ENCODE assay signal across 21 cellular contexts in genomic region chr5:159043551-159043950, GRCh38. TPM values are rescaled to one million over a fixed set of nuclear protein-coding genes. Genes with fewer than 3 reads are reported as not detected.
"Had no signal": no experiment of that assay in that cellular context is flagged by ENCODE, and none has a peak within 500 bp of the region (broad histone marks: within the 10 kb centered on the region; RNA-seq: fewer than 3 reads in every experiment).

No MANE protein-coding gene starts in this region.

- H3K27ac ChIP-seq: upper lobe of right lung, VCaP had no signal

- H3K4me1 Mint-ChIP-seq: central memory CD8-positive, alpha-beta T cell; neural crest cell had no signal

- ATAC-seq: activated CD8-positive, alpha-beta T cell treated with anti-CD3 and anti-CD28 coated beads, Interleukin-2, amount 10 ng/mL, durations not matched to agents 7 days and 5 days; left cardiac atrium; upper lobe of right lung had no signal

- H3K9me3 Mint-ChIP-seq: activated T-helper 1 cell treated with anti-CD3 and anti-CD28 coated beads, Interleukin-12 subunit alpha, Interleukin-12 subunit beta, Interleukin-2, Interleukin-4 antibody, amounts not matched to agents 30 ng/mL and 10 ng/mL and 1 ng/mL, durations not matched to agents 14 hours and 24 hours and 36 hours; central memory CD8-positive, alpha-beta T cell had no signal

- FAIRE-seq: astrocyte, colon had no signal

- H3K4me3 ChIP-seq: esophagus squamous epithelium, heart right ventricle, upper lobe of right lung had no signal

- H3K27ac Mint-ChIP-seq: activated CD8-positive, alpha-beta T cell treated with anti-CD3 and anti-CD28 coated beads, Interleukin-2, amount 10 ng/mL, durations not matched to agents 7 days and 5 days; activated naive CD8-positive, alpha-beta T cell; activated T-helper 1 cell treated with anti-CD3 and anti-CD28 coated beads, Interleukin-12 subunit alpha, Interleukin-12 subunit beta, Interleukin-2, Interleukin-4 antibody, amounts not matched to agents 30 ng/mL and 10 ng/mL and 1 ng/mL, durations not matched to agents 14 hours and 24 hours and 36 hours had no signal

- H3K9me3 ChIP-seq: esophagus squamous epithelium, heart right ventricle, upper lobe of right lung had no signal

- DNase-seq: activated CD4-positive, alpha-beta T cell treated with anti-CD3 and anti-CD28 coated beads, Interleukin-2, amount 50 U/mL, for 1 hour; activated CD4-positive, CD25-positive, alpha-beta regulatory T cell treated with anti-CD3 and anti-CD28 coated beads, Interleukin-2, amount 50 U/mL, for 72 hours; activated CD8-positive, alpha-beta T cell treated with anti-CD3 and anti-CD28 coated beads, Interleukin-2, amount 10 ng/mL, durations not matched to agents 7 days and 5 days; activated gamma-delta T cell treated with Interleukin-2 at 50 U/mL for 16 hours; esophagus squamous epithelium; heart right ventricle; islet precursor cell; left cardiac atrium; mesenchymal stem cell; occipital lobe; posterior cingulate gyrus; stimulated activated CD4-positive, alpha-beta T cell treated with anti-CD3 and anti-CD28 coated beads, Interleukin-4, amount 100 ng/mL, for 1 hour; stimulated activated naive CD4-positive, alpha-beta T cell treated with Interleukin-2 at 50 U/mL for 16 hours; upper lobe of right lung had no signal

- H3K36me3 Mint-ChIP-seq: activated naive CD8-positive, alpha-beta T cell had no signal

- H3K36me3 ChIP-seq: esophagus squamous epithelium, heart right ventricle, upper lobe of right lung had no signal

- H3K4me3 Mint-ChIP-seq: activated CD8-positive, alpha-beta T cell treated with anti-CD3 and anti-CD28 coated beads, Interleukin-2, amount 10 ng/mL, durations not matched to agents 7 days and 5 days; activated naive CD8-positive, alpha-beta T cell; activated T-helper 1 cell treated with anti-CD3 and anti-CD28 coated beads, Interleukin-12 subunit alpha, Interleukin-12 subunit beta, Interleukin-2, Interleukin-4 antibody, amounts not matched to agents 30 ng/mL and 10 ng/mL and 1 ng/mL, durations not matched to agents 14 hours and 24 hours and 36 hours; central memory CD8-positive, alpha-beta T cell; neural crest cell had no signal

RNA-seq across cellular contexts. Expression of gene EBF1, which starts 56.2 kb away (rescaled TPM):
- total RNA-seq: activated T-helper 1 cell treated with anti-CD3 and anti-CD28 coated beads, Interleukin-12 subunit alpha, Interleukin-12 subunit beta, Interleukin-2, Interleukin-4 antibody, amounts not matched to agents 30 ng/mL and 10 ng/mL and 1 ng/mL, durations not matched to agents 14 hours and 24 hours and 36 hours had no signal
